In the genomic region with DNA sequence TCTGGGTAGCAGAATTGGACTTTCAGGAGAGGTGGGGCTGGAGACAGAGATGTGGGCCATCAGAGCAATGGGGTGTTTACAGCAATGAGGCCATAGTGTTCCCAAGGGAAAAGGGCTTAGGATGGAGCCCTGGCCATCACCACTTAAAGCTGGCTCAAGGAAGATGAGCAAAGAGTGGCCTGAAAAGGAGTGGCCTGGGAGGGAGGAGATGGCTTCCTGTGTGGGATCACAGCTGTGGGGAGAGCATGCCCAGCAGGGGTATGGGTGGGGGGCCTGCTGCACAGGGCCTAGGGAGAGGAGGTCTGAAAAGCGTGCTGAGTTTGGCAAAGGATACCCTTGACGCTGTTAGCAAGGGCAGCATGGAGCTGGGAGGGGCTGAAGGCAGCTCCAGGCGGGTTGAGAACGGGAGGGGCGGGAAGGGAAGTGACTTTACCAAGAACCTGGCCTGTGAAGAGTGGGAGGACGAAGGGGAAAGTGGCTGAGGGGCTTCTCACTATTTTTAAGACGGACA, we compare ENCODE assay signal across 14 cellular contexts. TPM values are rescaled to one million over a fixed set of nuclear protein-coding genes. Genes with fewer than 3 reads are reported as not detected.
A peak's percentile ranks its signal among the peaks of the same experiment; 100 is the strongest.
DNase-seq lines count a peak whose midpoint lies in the region; ATAC-seq and TF ChIP-seq lines count a peak whose summit lies in the region.
"Had no signal": no experiment of that assay in that cellular context is flagged by ENCODE, and none has a peak within 500 bp of the region (broad histone marks: within the 10 kb centered on the region; RNA-seq: fewer than 3 reads in every experiment).

No MANE protein-coding gene starts in this region.

- intact Hi-C loops in cardiac septum (cut with DNase I) (no loop called here), uterus (cut with DNase I; ENCODE audit: low total_unique reads) (no loop called here)

- H3K27me3 ChIP-seq in uterus: no peaks in the 10 kb centered on the region
- H3K27me3 ChIP-seq: right lobe of liver had no signal

- peak; percentile 45 for DNase-seq in activated effector memory CD4-positive, alpha-beta T cell treated with anti-CD3 and anti-CD28 coated beads, Interleukin-2, amount 50 U/mL, for 16 hours
- DNase-seq in activated effector memory CD4-positive, alpha-beta T cell treated with Interleukin-2 at 50 U/mL for 16 hours: no peak
- peak; percentile 57 for DNase-seq in cardiac septum (ENCODE audit: low spot score)
- DNase-seq in omental fat pad (ENCODE audit: low spot score): peak; percentile 10
- no peak for DNase-seq in uterus
- no peak for DNase-seq in stimulated activated naive CD4-positive, alpha-beta T cell treated with Interleukin-2 at 50 U/mL for 16 hours (lab: John Stamatoyannopoulos, UW)
- no peak for DNase-seq in stimulated activated CD4-positive, alpha-beta T cell treated with anti-CD3 and anti-CD28 coated beads, Interleukin-2, amount 100 ng/mL, for 24 hours
- DNase-seq: activated CD4-positive, alpha-beta T cell treated with anti-CD3 and anti-CD28 coated beads for 48 hours; activated naive CD4-positive, alpha-beta T cell; Calu3; central memory CD4-positive, alpha-beta T cell; NCI-H2107 had no signal

- ATAC-seq in omental fat pad (ENCODE audit: low FRiP score): no peak
- ATAC-seq in HG02759 (IDR thresholded peaks at IDR 0.05; ENCODE audit: unreplicated experiment): no peak
- ATAC-seq: right lobe of liver had no signal

- H3K4me3 ChIP-seq in uterus: no peak overlapping the region
- H3K4me3 ChIP-seq: right lobe of liver had no signal

- TF ChIP-seq POLR2A in uterus (IDR thresholded peaks at IDR 0.05): no peak

- H3K9me3 ChIP-seq in uterus: no peaks in the 10 kb centered on the region
- H3K9me3 ChIP-seq: right lobe of liver had no signal

- no peaks in the 10 kb centered on the region for H3K36me3 ChIP-seq in uterus
- H3K36me3 ChIP-seq: right lobe of liver had no signal

- H3K4me1 ChIP-seq in uterus: peaks cover 9 to 27% of the 10 kb centered on the region in 2 donors
- H3K4me1 ChIP-seq: right lobe of liver had no signal

- TF ChIP-seq CTCF in omental fat pad (IDR thresholded peaks at IDR 0.05): no peak
- no peak for TF ChIP-seq CTCF in uterus (IDR thresholded peaks at IDR 0.05)

- peak overlapping the region; percentile 61 to 88 for H3K27ac ChIP-seq in uterus
- H3K27ac ChIP-seq: right lobe of liver had no signal

RNA-seq across cellular contexts. Expression of a gene that starts 13.9 kb away (rescaled TPM):
- 33.5 TPM for total RNA-seq in cardiac septum
- 100 to 1,000 TPM in 1 of 4 donors, 10 to 100 TPM in 3; 18.7 to 222 (median 68.7) TPM for total RNA-seq in omental fat pad
- 100 to 1,000 TPM in 1 of 4 donors, 10 to 100 TPM in 2, 1 to 10 TPM in 1; 10.0 to 121 (median 17.5) TPM for total RNA-seq in uterus
- total RNA-seq: Calu3 had no signal

Comparison
In these comparisons a context has a peak if more than half of its experiments do, and no peak if none do; other contexts are left out.
1. DNase-seq: peak in activated effector memory CD4-positive, alpha-beta T cell treated with anti-CD3 and anti-CD28 coated beads, Interleukin-2, amount 50 U/mL, for 16 hours (single experiment), cardiac septum (single experiment) and omental fat pad (single experiment); none in activated effector memory CD4-positive, alpha-beta T cell treated with Interleukin-2 at 50 U/mL for 16 hours (single experiment), uterus (0 of 2), stimulated activated naive CD4-positive, alpha-beta T cell treated with Interleukin-2 at 50 U/mL for 16 hours (single experiment) and stimulated activated CD4-positive, alpha-beta T cell treated with anti-CD3 and anti-CD28 coated beads, Interleukin-2, amount 100 ng/mL, for 24 hours (0 of 2).